In genomic region chr2:173808676-173809075, GRCh38 we compare ENCODE assay signal across 23 cellular contexts.
"Had no signal": no experiment of that assay in that cellular context is flagged by ENCODE, and none has a peak within 500 bp of the region (broad histone marks: within the 10 kb centered on the region; RNA-seq: fewer than 3 reads in every experiment).

No MANE protein-coding gene starts in this region.

- FAIRE-seq: colon had no signal

- H3K4me3 Mint-ChIP-seq: natural killer cell, type B pancreatic cell had no signal

- DNase-seq: dorsolateral prefrontal cortex; effector CD4-positive, alpha-beta T cell; foreskin fibroblast; gastrocnemius medialis; heart left ventricle; left cardiac atrium; left ventricle myocardium superior; lower lobe of right lung; natural killer cell; stimulated activated CD4-positive, alpha-beta T cell treated with anti-CD3 and anti-CD28 coated beads, Interleukin-12 subunit alpha, Interleukin-12 subunit beta, amount 100 ng/mL, for 4 hours; stimulated activated CD4-positive, alpha-beta T cell treated with anti-CD3 and anti-CD28 coated beads, Interleukin-1b, Interleukin-23, amount 100 ng/mL, for 48 hours; stimulated activated CD4-positive, alpha-beta T cell treated with anti-CD3 and anti-CD28 coated beads, Interleukin-4, amount 100 ng/mL, for 1 hour; stimulated activated CD8-positive, alpha-beta memory T cell treated with anti-CD3 and anti-CD28 coated beads, Interleukin-4, amount 100 ng/mL, for 48 hours; stimulated activated naive CD4-positive, alpha-beta T cell treated with Interleukin-2 at 50 U/mL for 16 hours; stomach; tibial artery had no signal

- H3K27me3 ChIP-seq: gastrocnemius medialis, heart left ventricle, hepatocyte, stomach, tibial artery had no signal

- H3K27me3 Mint-ChIP-seq: type B pancreatic cell had no signal

- H3K9me3 Mint-ChIP-seq: type B pancreatic cell had no signal

- H3K9me3 ChIP-seq: gastrocnemius medialis, heart left ventricle, lower lobe of right lung, tibial artery had no signal

- H3K27ac Mint-ChIP-seq: natural killer cell, progenitor cell of endocrine pancreas, type B pancreatic cell had no signal

- H2AFZ ChIP-seq: hepatocyte, parathyroid adenoma had no signal

- H3K36me3 Mint-ChIP-seq: natural killer cell, type B pancreatic cell had no signal

- ATAC-seq: gastrocnemius medialis, heart left ventricle, left cardiac atrium, left ventricle myocardium superior, lower lobe of right lung, natural killer cell, sciatic nerve had no signal

- H3K4me1 ChIP-seq: gastrocnemius medialis, heart left ventricle, lower lobe of right lung, parathyroid adenoma, stomach, tibial artery had no signal

- H3K4me1 Mint-ChIP-seq: natural killer cell had no signal

- H3K4me3 ChIP-seq: dorsolateral prefrontal cortex, gastrocnemius medialis, heart left ventricle, hepatocyte, lower lobe of right lung, smooth muscle cell, stomach, tibial artery had no signal

- H3K27ac ChIP-seq: dorsolateral prefrontal cortex, gastrocnemius medialis, heart left ventricle, hepatocyte, lower lobe of right lung, parathyroid adenoma, stomach, tibial artery had no signal

- H3K36me3 ChIP-seq: gastrocnemius medialis, heart left ventricle, lower lobe of right lung, stomach, tibial artery had no signal
